Comparison of ENCODE assay signal across 10 cellular contexts in the genomic region with DNA sequence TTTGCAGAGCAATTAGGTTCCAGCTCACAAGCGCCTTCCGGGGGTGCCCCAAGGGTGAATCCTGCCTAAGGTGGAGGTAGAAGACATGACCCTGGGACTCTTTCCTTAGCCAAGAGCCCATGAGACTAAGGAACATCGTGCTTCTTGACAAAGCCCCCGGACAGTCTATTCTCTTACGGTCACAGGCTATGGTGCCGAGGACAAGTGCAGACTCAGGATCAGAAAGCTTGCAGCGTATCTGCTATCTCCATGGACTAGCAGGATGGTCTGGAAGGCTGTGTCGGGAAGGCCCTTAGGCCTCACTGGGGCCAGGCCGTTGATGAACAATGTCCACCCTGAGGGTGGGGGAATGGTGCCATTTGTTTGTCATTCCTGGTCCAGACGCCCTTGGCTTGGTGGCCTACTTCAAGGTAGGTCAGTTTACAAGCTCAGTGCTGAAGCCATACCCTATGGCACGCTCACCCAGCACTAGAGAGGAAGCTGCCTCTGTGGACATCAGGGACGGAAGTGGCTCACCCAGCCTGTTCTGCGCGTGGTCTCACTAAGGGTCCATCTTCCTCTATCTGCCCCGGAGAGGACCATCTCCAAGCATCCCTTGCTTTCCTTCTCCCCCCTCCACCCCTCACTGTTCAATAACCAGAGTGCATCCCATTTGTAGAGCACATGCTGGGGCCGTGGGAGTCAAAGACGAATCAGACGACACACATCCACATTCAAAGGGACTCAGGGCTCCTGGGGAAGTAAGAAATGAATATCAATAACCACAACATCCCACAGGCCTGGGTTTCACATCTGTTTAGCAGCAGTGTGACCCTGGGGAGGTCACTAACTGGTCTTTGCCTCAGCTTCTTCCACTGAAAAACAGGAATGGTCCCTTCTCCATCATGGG. TPM values are rescaled to one million over a fixed set of nuclear protein-coding genes. Genes with fewer than 3 reads are reported as not detected.
DNase-seq lines count a peak whose midpoint lies in the region; ATAC-seq, FAIRE-seq and TF ChIP-seq lines count a peak whose summit lies in the region.
"Had no signal": no experiment of that assay in that cellular context is flagged by ENCODE, and none has a peak within 500 bp of the region (broad histone marks: within the 10 kb centered on the region; RNA-seq: fewer than 3 reads in every experiment).

No MANE protein-coding gene starts in this region.

- POLR2A ChIA-PET in activated CD4-positive, alpha-beta T cell treated with anti-CD3 and anti-CD28 coated beads for 36 hours (lab: Charles Lee) = no interaction called here

- peaks cover 14% of the 10 kb centered on the region for H3K36me3 Mint-ChIP-seq in activated CD4-positive, alpha-beta T cell treated with anti-CD3 and anti-CD28 coated beads for 36 hours (ENCODE audit: low read depth)

- peak; percentile 96 for ATAC-seq in activated CD4-positive, alpha-beta T cell treated with anti-CD3 and anti-CD28 coated beads for 36 hours
- ATAC-seq in HG02798 (IDR thresholded peaks at IDR 0.05; ENCODE audit: poor library complexity, unreplicated experiment) = peak; percentile 89
- no peak for ATAC-seq in HG03139 (IDR thresholded peaks at IDR 0.05; ENCODE audit: unreplicated experiment)
- ATAC-seq in GM19397 (IDR thresholded peaks at IDR 0.05; ENCODE audit: unreplicated experiment) = no peak

- DNase-seq in activated CD4-positive, alpha-beta T cell treated with anti-CD3 and anti-CD28 coated beads for 36 hours = peak; percentile 68
- DNase-seq in activated CD4-positive, alpha-beta T cell treated with anti-CD3 and anti-CD28 coated beads, Interleukin-2, amount 50 U/mL, for 4 hours = no peak
- DNase-seq in bronchial epithelial cell (ENCODE audit: low read depth) (no peak), ascending aorta (ENCODE audit: low spot score in 2 of 2) (no peak)
- peak; percentile 41 for DNase-seq in stimulated activated CD8-positive, alpha-beta memory T cell treated with anti-CD3 and anti-CD28 coated beads, Interleukin-4, amount 100 ng/mL, for 48 hours
- DNase-seq: naive B cell had no signal

- H3K4me3 ChIP-seq in bronchial epithelial cell (ENCODE audit: low read depth, low read length) (no peak overlapping the region), ascending aorta (no peak overlapping the region)

- no peaks in the 10 kb centered on the region for H3K9me3 Mint-ChIP-seq in activated CD4-positive, alpha-beta T cell treated with anti-CD3 and anti-CD28 coated beads for 36 hours (ENCODE audit: low read depth)
- H3K9me3 Mint-ChIP-seq: naive B cell had no signal

- H3K27ac ChIP-seq in ascending aorta = no peak overlapping the region

- no peak for TF ChIP-seq CTCF in bronchial epithelial cell (IDR thresholded peaks at IDR 0.05; ENCODE audit: insufficient read depth, low read length, severe bottlenecking)
- no peak for TF ChIP-seq CTCF in ascending aorta (IDR thresholded peaks at IDR 0.05)

- no peak overlapping the region for H3K4me3 Mint-ChIP-seq in activated CD4-positive, alpha-beta T cell treated with anti-CD3 and anti-CD28 coated beads for 36 hours
- H3K4me3 Mint-ChIP-seq: naive B cell had no signal

- intact Hi-C loops in activated CD4-positive, alpha-beta T cell treated with anti-CD3 and anti-CD28 coated beads for 36 hours (cut with DNase I, micrococcal nuclease) = no loop called here
- intact Hi-C loops in ascending aorta (cut with DNase I) = no loop called here

- CTCF ChIA-PET in activated CD4-positive, alpha-beta T cell treated with anti-CD3 and anti-CD28 coated beads for 36 hours (lab: Charles Lee) = no interaction called here

- no peaks in the 10 kb centered on the region for H3K4me1 ChIP-seq in ascending aorta

- H3K9me3 ChIP-seq in ascending aorta = no peaks in the 10 kb centered on the region

- peak overlapping the region; percentile 10 for H3K27ac Mint-ChIP-seq in activated CD4-positive, alpha-beta T cell treated with anti-CD3 and anti-CD28 coated beads for 36 hours

- no peaks in the 10 kb centered on the region for H3K27me3 ChIP-seq in bronchial epithelial cell (ENCODE audit: control insufficient read depth, insufficient read depth, low read length)
- no peaks in the 10 kb centered on the region for H3K27me3 ChIP-seq in ascending aorta

- no peaks in the 10 kb centered on the region for H3K27me3 Mint-ChIP-seq in activated CD4-positive, alpha-beta T cell treated with anti-CD3 and anti-CD28 coated beads for 36 hours
- H3K27me3 Mint-ChIP-seq: naive B cell had no signal

- peaks cover 15% of the 10 kb centered on the region for H3K4me1 Mint-ChIP-seq in activated CD4-positive, alpha-beta T cell treated with anti-CD3 and anti-CD28 coated beads for 36 hours

- peak; percentile 93 for FAIRE-seq in bronchial epithelial cell (lab: Jason Lieb, UNC)

- H3K36me3 ChIP-seq in bronchial epithelial cell (ENCODE audit: control insufficient read depth, insufficient read depth, low read length) = peaks cover 12% of the 10 kb centered on the region
- peaks cover 12 to 26% of the 10 kb centered on the region in 2 donors for H3K36me3 ChIP-seq in ascending aorta

RNA-seq across cellular contexts. Expression of a gene that starts 45.0 kb away (rescaled TPM):
- not detected for total RNA-seq in activated CD4-positive, alpha-beta T cell treated with anti-CD3 and anti-CD28 coated beads for 36 hours
- not detected in 2 replicates for total RNA-seq in bronchial epithelial cell
- total RNA-seq in ascending aorta = 0.53 TPM
- total RNA-seq: A673 had no signal

Comparison
In these comparisons a context has a peak if more than half of its experiments do, and no peak if none do; other contexts are left out.
1. DNase-seq: peak in activated CD4-positive, alpha-beta T cell treated with anti-CD3 and anti-CD28 coated beads for 36 hours (single experiment) and stimulated activated CD8-positive, alpha-beta memory T cell treated with anti-CD3 and anti-CD28 coated beads, Interleukin-4, amount 100 ng/mL, for 48 hours (single experiment); none in activated CD4-positive, alpha-beta T cell treated with anti-CD3 and anti-CD28 coated beads, Interleukin-2, amount 50 U/mL, for 4 hours (0 of 2), bronchial epithelial cell (single experiment) and ascending aorta (0 of 2).
2. ATAC-seq: peak in activated CD4-positive, alpha-beta T cell treated with anti-CD3 and anti-CD28 coated beads for 36 hours (single experiment) and HG02798 (single experiment); none in HG03139 (single experiment) and GM19397 (single experiment).